ENCODE assay signal across 9 cellular contexts in genomic region chr10:99328579-99329237, GRCh38. TPM values are rescaled to one million over a fixed set of nuclear protein-coding genes. Genes with fewer than 3 reads are reported as not detected.
DNase-seq lines count a peak whose midpoint lies in the region; ATAC-seq, FAIRE-seq and TF ChIP-seq lines count a peak whose summit lies in the region.
"Had no signal": no experiment of that assay in that cellular context is flagged by ENCODE, and none has a peak within 500 bp of the region (broad histone marks: within the 10 kb centered on the region; RNA-seq: fewer than 3 reads in every experiment).

No MANE protein-coding gene starts in this region.

- H3K4me3 ChIP-seq in BE2C (ENCODE audit: low read depth, low read length) (peak overlapping the region; percentile 37), HUES48 (ENCODE audit: low read depth, low read length) (peak overlapping the region; percentile 55), H1 (ENCODE audit: extremely low read depth in 1 of 4, insufficient read depth in 2 of 4, low read depth in 3 of 4, low read length in 4 of 4) (peak overlapping the region; percentile 26 to 68 (median 54)), neuronal stem cell (ENCODE audit: low read length in 2 of 2) (peak overlapping the region; percentile 26 to 79)

- H2AK5ac ChIP-seq in H1 (ENCODE audit: low read depth, low read length) (no peak overlapping the region), neuronal stem cell (ENCODE audit: low read depth, low read length) (no peak overlapping the region)

- FAIRE-seq in H1 (lab: Jason Lieb, UNC), result no peak

- H3K4me1 ChIP-seq in BE2C (no peaks in the 10 kb centered on the region), HUES48 (ENCODE audit: control insufficient read depth, insufficient read depth, low read length) (peaks cover 7% of the 10 kb centered on the region; the same call in 1 of the 2 replicates), H1 (replicated peaks in 1 of 4; ENCODE audit: control insufficient read depth in 3 of 4, insufficient read depth in 4 of 4, low read length in 3 of 4) (peaks cover 0 to 13% (median 4%) of the 10 kb centered on the region in 4 experiments; a peak in 6 of 7 replicates), neuronal stem cell (ENCODE audit: control insufficient read depth in 2 of 2, insufficient read depth in 1 of 2, low read depth in 1 of 2, low read length in 2 of 2) (peaks cover 0 to 7% of the 10 kb centered on the region in 2 donors)

- peak overlapping the region; percentile 65 for H4K5ac ChIP-seq in H1 (ENCODE audit: insufficient read length, low read depth, low read length)

- H4K8ac ChIP-seq in H1 (ENCODE audit: extremely low read depth, insufficient read depth, low read length) (no peak overlapping the region; the same call in 1 of the 2 replicates), neuronal stem cell (ENCODE audit: low read depth, low read length) (no peak overlapping the region)

- H4K91ac ChIP-seq in H1 (replicated peaks; ENCODE audit: insufficient read length, low read length) (no peak overlapping the region), neuronal stem cell (ENCODE audit: low read depth, low read length, poor library complexity) (no peak overlapping the region)

- H4K20me1 ChIP-seq in H1 (replicated peaks in 1 of 2; ENCODE audit: control insufficient read depth in 1 of 2, insufficient read depth in 2 of 2, low read length in 2 of 2), result peaks cover 3 to 4% of the 10 kb centered on the region in 2 experiments

- POLR2A ChIA-PET in H1 (lab: Charles Lee; ENCODE audit: partially characterized antibody), result interaction anchor here (1.5 kb wide), 1 partner anchor 9 kb away, joined by 3 read pairs; no protein-coding TSS in a partner anchor

- H2BK15ac ChIP-seq in H1 (ENCODE audit: low read length), result peak overlapping the region; percentile 88; the same call in 1 of the 2 replicates
- H2BK15ac ChIP-seq in neuronal stem cell (ENCODE audit: low read length), result no peak overlapping the region

- ATAC-seq in HG02678 (IDR thresholded peaks at IDR 0.05; ENCODE audit: unreplicated experiment) (no peak), GM21576 (IDR thresholded peaks at IDR 0.05; ENCODE audit: unreplicated experiment) (no peak)

- H2BK12ac ChIP-seq in H1 (ENCODE audit: low read depth, low read length) (peak overlapping the region; percentile 81; the same call in 1 of the 2 replicates), neuronal stem cell (ENCODE audit: low read length) (no peak overlapping the region)

- WGBS in H1 (ENCODE audit: extremely low coverage in 1 of 2, insufficient coverage in 1 of 2, insufficient read length in 1 of 2, insufficient replicate concordance in 2 of 2, low coverage in 1 of 2, low lambda C conversion rate in 2 of 2, missing lambda C conversion rate in 1 of 2), 2 experiments, result 52% methylated on average over 16 of the region's 16 CpGs; no CpG with 5 or more reads in 1 of the 2 experiments
- WGBS in neuronal stem cell (ENCODE audit: extremely low coverage in 2 of 2, insufficient read length in 2 of 2, insufficient replicate concordance in 1 of 2), 2 donors, result no CpG with 5 or more reads among the region's 16 CpGs

- H3K9me3 ChIP-seq in BE2C (no peaks in the 10 kb centered on the region), HUES48 (ENCODE audit: control insufficient read depth, insufficient read depth, low read length) (0 out of 2 replicates have a peak, but pooled peaks cover 3% of the 10 kb centered on the region), H1 (ENCODE audit: insufficient read depth in 2 of 2, low read depth in 1 of 2, low read length in 1 of 2) (no peaks in the 10 kb centered on the region), neuronal stem cell (replicated peaks in 1 of 2; ENCODE audit: control insufficient read depth in 2 of 2, insufficient read depth in 1 of 2, low read depth in 1 of 2, low read length in 2 of 2) (peaks cover 0 to 4% of the 10 kb centered on the region in 2 donors)
- H3K9me3 ChIP-seq: neutrophil had no signal

- H3K4me2 ChIP-seq in H1 (ENCODE audit: insufficient read depth in 1 of 2, low read depth in 2 of 2, low read length in 2 of 2) (peak overlapping the region; percentile 65 to 97), neuronal stem cell (ENCODE audit: insufficient read depth, low read length, poor library complexity, severe bottlenecking) (peak overlapping the region; percentile 100)

- H2AFZ ChIP-seq in H1 (ENCODE audit: low read length) (peak overlapping the region; percentile 98), neuronal stem cell (ENCODE audit: low read length) (peak overlapping the region; percentile 96)

- H3K18ac ChIP-seq in H1 (ENCODE audit: extremely low read depth, low read length), result peak overlapping the region; percentile 71
- peak overlapping the region; percentile 88 for H3K18ac ChIP-seq in neuronal stem cell (ENCODE audit: low read length)

- H3K27me3 ChIP-seq in BE2C, result peaks cover 31% of the 10 kb centered on the region
- peaks cover 50% of the 10 kb centered on the region for H3K27me3 ChIP-seq in HUES48 (ENCODE audit: control insufficient read depth, insufficient read depth, low read length)
- peaks cover 22 to 38% (median 34%) of the 10 kb centered on the region in 4 experiments for H3K27me3 ChIP-seq in H1 (replicated peaks in 1 of 4; ENCODE audit: control insufficient read depth in 3 of 4, extremely low read depth in 1 of 4, insufficient read depth in 3 of 4, low read length in 3 of 4)
- peaks cover 13 to 49% (median 29%) of the 10 kb centered on the region in 3 experiments for H3K27me3 ChIP-seq in neuronal stem cell (ENCODE audit: control insufficient read depth in 3 of 3, insufficient read depth in 3 of 3, low read depth in 1 of 3, low read length in 3 of 3)

- H3K23ac ChIP-seq in H1 (ENCODE audit: insufficient read length), result no peak overlapping the region
- no peak overlapping the region for H3K23ac ChIP-seq in neuronal stem cell (ENCODE audit: low read depth, low read length, poor library complexity)

- H2BK120ac ChIP-seq in H1 (replicated peaks; ENCODE audit: low read depth, low read length) (no peak overlapping the region), neuronal stem cell (ENCODE audit: low read depth, low read length) (no peak overlapping the region)

- TF ChIP-seq CTCF in BE2C (IDR thresholded peaks at IDR 0.05; ENCODE audit: low read depth, low read length), result no peak
- no peak for TF ChIP-seq CTCF in H1 (IDR thresholded peaks at IDR 0.05; ENCODE audit: control extremely low read depth in 1 of 3, insufficient read depth in 1 of 3, low read depth in 1 of 3, low read length in 3 of 3)

- no peaks in the 10 kb centered on the region for H3K79me2 ChIP-seq in H1 (ENCODE audit: control insufficient read depth in 1 of 2, insufficient read depth in 2 of 2, low read length in 2 of 2)

- H3K56ac ChIP-seq in H1 (replicated peaks; ENCODE audit: insufficient read length, low read depth, low read length), result no peak overlapping the region

- no peak for TF ChIP-seq RAD21 in H1 (IDR thresholded peaks at IDR 0.05 in 1 of 2, conservative IDR thresholded peaks at IDR 0.05 in 1 of 2; ENCODE audit: low read depth in 2 of 2, low read length in 2 of 2)

- H3K14ac ChIP-seq in H1 (ENCODE audit: insufficient read length) (no peak overlapping the region), neuronal stem cell (ENCODE audit: low read length) (peak overlapping the region; percentile 51)

- TF ChIP-seq EP300 in H1 (IDR thresholded peaks at IDR 0.05; ENCODE audit: borderline replicate concordance in 1 of 2, low read depth in 2 of 2, low read length in 2 of 2), result no peak

- CTCF ChIA-PET in H1 (lab: Charles Lee; ENCODE audit: partially characterized antibody), result interaction anchor here (1.9 kb wide), 1 partner anchor 9 kb away, joined by 9 read pairs; no protein-coding TSS in a partner anchor

- 0 out of 2 replicates have a peak overlapping the region, but pooled peaks have one; percentile 66 for H2BK20ac ChIP-seq in H1 (ENCODE audit: low read length)

- H3K27ac ChIP-seq in HUES48 (ENCODE audit: low read depth, low read length), result no peak overlapping the region
- H3K27ac ChIP-seq in H1 (ENCODE audit: low read depth, low read length), result no peak overlapping the region
- H3K27ac ChIP-seq in neuronal stem cell (replicated peaks; ENCODE audit: low read length), result no peak overlapping the region
- H3K27ac ChIP-seq: neutrophil had no signal

- peaks cover 13% of the 10 kb centered on the region; the same call in 1 of the 2 replicates for H3K23me2 ChIP-seq in H1 (ENCODE audit: low read depth, low read length)

- H3K36me3 ChIP-seq in BE2C (no peaks in the 10 kb centered on the region), HUES48 (ENCODE audit: control insufficient read depth, insufficient read depth, low read length) (no peaks in the 10 kb centered on the region), H1 (ENCODE audit: control insufficient read depth in 2 of 4, insufficient read depth in 4 of 4, low read length in 3 of 4) (no peaks in the 10 kb centered on the region), neuronal stem cell (replicated peaks in 1 of 2; ENCODE audit: control insufficient read depth in 2 of 2, insufficient read depth in 2 of 2, low read length in 2 of 2) (no peaks in the 10 kb centered on the region)
- H3K36me3 ChIP-seq: neutrophil had no signal

- H3K9ac ChIP-seq in HUES48 (ENCODE audit: low read depth, low read length) (no peak overlapping the region), H1 (replicated peaks in 1 of 4; ENCODE audit: extremely low read depth in 1 of 4, low read depth in 3 of 4, low read length in 3 of 4) (no peak overlapping the region), neuronal stem cell (ENCODE audit: low read depth, low read length, poor library complexity) (peak overlapping the region; percentile 30)

- H3K4ac ChIP-seq in H1 (replicated peaks; ENCODE audit: insufficient read length, low read depth, low read length) (no peak overlapping the region), neuronal stem cell (ENCODE audit: low read length) (no peak overlapping the region)

- no peaks in the 10 kb centered on the region for H3K79me1 ChIP-seq in H1 (ENCODE audit: low read depth, low read length)
- peaks cover 3% of the 10 kb centered on the region for H3K79me1 ChIP-seq in neuronal stem cell (ENCODE audit: low read depth, low read length)

- DNase-seq in BE2C (no peak), H1 (ENCODE audit: low read depth in 1 of 2, low spot score in 2 of 2) (no peak), neuronal stem cell (ENCODE audit: low spot score) (no peak), hippocampal formation (lab: John Stamatoyannopoulos, UW) (no peak)
- no peak for DNase-seq in NK-92 treated with Interleukin-12 subunit alpha and Interleukin-12 subunit beta, amount 100 ng/mL, for 24 hours (lab: John Stamatoyannopoulos, UW)

- TF ChIP-seq POLR2A in H1 (IDR thresholded peaks at IDR 0.05; ENCODE audit: control extremely low read depth in 1 of 2, low read depth in 2 of 2, low read length in 2 of 2), result no peak

- H2BK5ac ChIP-seq in H1 (ENCODE audit: low read depth, low read length) (peak overlapping the region; percentile 40; the same call in 1 of the 2 replicates), neuronal stem cell (ENCODE audit: low read length) (peak overlapping the region; percentile 83)

RNA-seq across cellular contexts. Expression of gene CNNM1, which starts 0.4 kb away (rescaled TPM):
- 1.8 TPM for polyA plus RNA-seq in BE2C (2012; ENCODE audit: insufficient read depth, insufficient read length, low read depth)
- total RNA-seq in H1 (2021; fragmentation: NEBNext Ultra II Directional; extraction: Animal tissue kit (Norgen Biotek cat#: 25700)), result 0.57 and 0.74 TPM in 2 replicates
- polyA plus RNA-seq in H1 (2011; rRNA removed), result 0.75 and 0.92 TPM in 2 replicates
- polyA plus RNA-seq in H1 (2011; cell fraction: cytosol; rRNA removed), result 0.63 TPM
- polyA plus RNA-seq in H1 (2011; cell fraction: nucleus; rRNA removed), result 1.4 TPM
- polyA plus RNA-seq in H1 (2012, experiment 1 of 2), result 0.76 to 1.0 TPM (median 0.83 TPM) in 4 replicates
- polyA plus RNA-seq in H1 (2012, experiment 2 of 2), result 0.47 TPM
- 0.69 TPM for polyA plus RNA-seq in H1 (2013, experiment 1 of 2)
- polyA plus RNA-seq in H1 (2013, experiment 2 of 2), result 0.72 TPM
- 2.6 and 3.1 TPM in 2 replicates for polyA minus RNA-seq in H1 (2011; rRNA and poly(A)+ RNA removed)
- polyA minus RNA-seq in H1 (2011; cell fraction: cytosol; rRNA and poly(A)+ RNA removed), result 1.7 TPM
- 1.7 TPM for polyA minus RNA-seq in H1 (2011; cell fraction: nucleus; rRNA and poly(A)+ RNA removed)
- polyA plus RNA-seq in neuronal stem cell (2013, experiment 1 of 2), result 0.93 TPM
- 1.0 TPM for polyA plus RNA-seq in neuronal stem cell (2013, experiment 2 of 2)
